17 cellular contexts compared by ENCODE assay signal in genomic region chr21:32192291-32192690, GRCh38.
DNase-seq lines count a peak whose midpoint lies in the region; ATAC-seq and TF ChIP-seq lines count a peak whose summit lies in the region.
"Had no signal": no experiment of that assay in that cellular context is flagged by ENCODE, and none has a peak within 500 bp of the region (broad histone marks: within the 10 kb centered on the region; RNA-seq: fewer than 3 reads in every experiment).

No MANE protein-coding gene starts in this region.

- H3K27me3 ChIP-seq in esophagus muscularis mucosa (peaks cover 0 to 7% (median 0%) of the 10 kb centered on the region in 4 donors), neural progenitor cell (no peaks in the 10 kb centered on the region), breast epithelium (no peaks in the 10 kb centered on the region)
- H3K27me3 ChIP-seq: BE2C had no signal

- H4K20me1 ChIP-seq in neural progenitor cell (ENCODE audit: low read depth) = no peaks in the 10 kb centered on the region

- TF ChIP-seq CTCF in esophagus muscularis mucosa (IDR thresholded peaks at IDR 0.05) (no peak), neural progenitor cell (IDR thresholded peaks at IDR 0.05) (no peak), type B pancreatic cell (conservative IDR thresholded peaks at IDR 0.05) (no peak), breast epithelium (IDR thresholded peaks at IDR 0.05) (no peak), mucosa of descending colon (IDR thresholded peaks at IDR 0.05) (no peak)

- TF ChIP-seq EP300 in esophagus muscularis mucosa (IDR thresholded peaks at IDR 0.05) = no peak

- DNase-seq in esophagus muscularis mucosa (ENCODE audit: extremely low spot score) (peak; percentile 57), neural progenitor cell (ENCODE audit: low spot score) (no peak), type B pancreatic cell (ENCODE audit: extremely low spot score, unreplicated experiment) (peak; percentile 48), breast epithelium (ENCODE audit: low spot score in 2 of 2) (no peak), mucosa of descending colon (no peak)
- no peak for DNase-seq in activated naive CD4-positive, alpha-beta T cell treated with anti-CD3 and anti-CD28 coated beads, Interleukin-2, amount 50 U/mL, for 16 hours
- DNase-seq: ACHN; BE2C; C1 segment of cervical spinal cord; CD4-positive, CD25-positive, alpha-beta regulatory T cell; CD8-positive, alpha-beta memory T cell; COR-L47; DMS 273 treated with DMSO at 0.1 percent for 48 hours; GM23248 had no signal

- H3K9me3 ChIP-seq in esophagus muscularis mucosa (no peaks in the 10 kb centered on the region), neural progenitor cell (ENCODE audit: low read depth) (no peaks in the 10 kb centered on the region), breast epithelium (no peaks in the 10 kb centered on the region), mucosa of descending colon (no peaks in the 10 kb centered on the region)
- H3K9me3 ChIP-seq: BE2C, HAP-1 had no signal

- intact Hi-C loops in esophagus muscularis mucosa (cut with DNase I) (no loop called here), breast epithelium (cut with DNase I; ENCODE audit: low total_unique reads) (loop anchor here (5.0 kb wide), 1 partner anchor 465 kb away; no protein-coding TSS in a partner anchor), mucosa of descending colon (cut with DNase I, micrococcal nuclease) (no loop called here)

- H3K27ac ChIP-seq in esophagus muscularis mucosa (replicated peaks in 1 of 4) (no peak overlapping the region), neural progenitor cell (no peak overlapping the region), breast epithelium (no peak overlapping the region)
- H3K27ac ChIP-seq: GM23248 had no signal

- no peak overlapping the region for H3K9ac ChIP-seq in neural progenitor cell
- H3K9ac ChIP-seq: GM23248 had no signal

- no peak for TF ChIP-seq POLR2A in esophagus muscularis mucosa (IDR thresholded peaks at IDR 0.05; ENCODE audit: low read depth)
- TF ChIP-seq POLR2A in breast epithelium (IDR thresholded peaks at IDR 0.05) = no peak

- H3K36me3 Mint-ChIP-seq in neural progenitor cell = no peaks in the 10 kb centered on the region
- no peaks in the 10 kb centered on the region for H3K36me3 Mint-ChIP-seq in type B pancreatic cell
- H3K36me3 Mint-ChIP-seq: CD4-positive, CD25-positive, alpha-beta regulatory T cell; IgD-negative memory B cell had no signal

- H3K27me3 Mint-ChIP-seq in neural progenitor cell (ENCODE audit: insufficient read depth, low read depth) (peaks cover 8% of the 10 kb centered on the region), type B pancreatic cell (peaks cover 6% of the 10 kb centered on the region)

- H3K4me1 ChIP-seq in esophagus muscularis mucosa (no peaks in the 10 kb centered on the region), neural progenitor cell (no peaks in the 10 kb centered on the region), breast epithelium (no peaks in the 10 kb centered on the region), mucosa of descending colon (ENCODE audit: low read depth) (no peaks in the 10 kb centered on the region)
- H3K4me1 ChIP-seq: HAP-1 had no signal

- 82% methylated on average over 7 of the region's 7 CpGs for WGBS in esophagus muscularis mucosa

- H3K4me3 ChIP-seq in esophagus muscularis mucosa (no peak overlapping the region), neural progenitor cell (no peak overlapping the region), breast epithelium (no peak overlapping the region), mucosa of descending colon (no peak overlapping the region)
- H3K4me3 ChIP-seq: GM23248, HAP-1 had no signal

- H3K36me3 ChIP-seq in esophagus muscularis mucosa (no peaks in the 10 kb centered on the region), neural progenitor cell (no peaks in the 10 kb centered on the region), breast epithelium (no peaks in the 10 kb centered on the region), mucosa of descending colon (ENCODE audit: low read depth) (no peaks in the 10 kb centered on the region)
- H3K36me3 ChIP-seq: BE2C, HAP-1 had no signal

- no peak overlapping the region for H3K4me3 Mint-ChIP-seq in neural progenitor cell
- H3K4me3 Mint-ChIP-seq in type B pancreatic cell = no peak overlapping the region
- H3K4me3 Mint-ChIP-seq: CD8-positive, alpha-beta memory T cell had no signal

- no peaks in the 10 kb centered on the region for H3F3A ChIP-seq in neural progenitor cell (ENCODE audit: low read depth)

- H3K79me2 ChIP-seq in neural progenitor cell (ENCODE audit: low read depth) = no peaks in the 10 kb centered on the region

- no peak overlapping the region for H3K4me2 ChIP-seq in neural progenitor cell

- H3K27ac Mint-ChIP-seq in neural progenitor cell (peak overlapping the region; percentile 82), type B pancreatic cell (no peak overlapping the region)
- H3K27ac Mint-ChIP-seq: CD4-positive, CD25-positive, alpha-beta regulatory T cell; CD8-positive, alpha-beta memory T cell had no signal

- no peak for ATAC-seq in mucosa of descending colon
- ATAC-seq: HepG2 had no signal

- H2AFZ ChIP-seq in neural progenitor cell (replicated peaks) = no peak overlapping the region
- H2AFZ ChIP-seq: GM23248 had no signal

- H3K4me1 Mint-ChIP-seq in neural progenitor cell (peaks cover 22% of the 10 kb centered on the region), type B pancreatic cell (ENCODE audit: unreplicated experiment) (peaks cover 2% of the 10 kb centered on the region)
- H3K4me1 Mint-ChIP-seq: CD4-positive, CD25-positive, alpha-beta regulatory T cell; CD8-positive, alpha-beta memory T cell had no signal

- H3K9me3 Mint-ChIP-seq in neural progenitor cell = peaks cover 6% of the 10 kb centered on the region
- no peaks in the 10 kb centered on the region for H3K9me3 Mint-ChIP-seq in type B pancreatic cell
- H3K9me3 Mint-ChIP-seq: CD8-positive, alpha-beta memory T cell had no signal

Comparison
In these comparisons a context has a peak if more than half of its experiments do, and no peak if none do; other contexts are left out.
1. DNase-seq: peak in esophagus muscularis mucosa (single experiment) and type B pancreatic cell (single experiment); none in neural progenitor cell (single experiment), breast epithelium (0 of 2), mucosa of descending colon (0 of 3) and activated naive CD4-positive, alpha-beta T cell treated with anti-CD3 and anti-CD28 coated beads, Interleukin-2, amount 50 U/mL, for 16 hours (single experiment).